33 cellular contexts compared by ENCODE assay signal in genomic region chr1:245266105-245266504, GRCh38.
"Had no signal": no experiment of that assay in that cellular context is flagged by ENCODE, and none has a peak within 500 bp of the region (broad histone marks: within the 10 kb centered on the region; RNA-seq: fewer than 3 reads in every experiment).

No MANE protein-coding gene starts in this region.

- H3K9me3 ChIP-seq: adrenal gland, breast epithelium had no signal

- FAIRE-seq: astrocyte had no signal

- H3K4me3 Mint-ChIP-seq: activated B cell treated with CpG ODN at 0.5 μM for 24 hours; activated CD4-positive, alpha-beta memory T cell treated with anti-CD3 and anti-CD28 coated beads for 36 hours; activated CD4-positive, alpha-beta T cell treated with anti-CD3 and anti-CD28 coated beads, Interleukin-2, amount 10 ng/mL, durations not matched to agents 24 days and 14 days; activated CD8-positive, alpha-beta T cell treated with anti-CD3 and anti-CD28 coated beads for 36 hours; activated naive CD4-positive, alpha-beta T cell treated with anti-CD3 and anti-CD28 coated beads for 36 hours; activated naive CD8-positive, alpha-beta T cell treated with anti-CD3 and anti-CD28 coated beads for 36 hours; T-helper 1 cell treated with Interleukin-12 subunit alpha and Interleukin-12 subunit beta and Interleukin-4 antibody, amounts not matched to agents 30 μg/mL and 1 μg/mL, for 36 hours; T-helper 2 cell treated with Interferon-gamma antibody and Interleukin-4, amounts not matched to agents 5 μg/mL and 100 μg/mL, for 36 hours had no signal

- H3K4me1 ChIP-seq: adrenal gland, body of pancreas, breast epithelium had no signal

- H3K36me3 ChIP-seq: adrenal gland, brain microvascular endothelial cell, breast epithelium had no signal

- H3K9me3 Mint-ChIP-seq: activated B cell treated with CpG ODN at 0.5 μM for 24 hours; activated CD8-positive, alpha-beta T cell treated with anti-CD3 and anti-CD28 coated beads for 36 hours; activated naive CD4-positive, alpha-beta T cell treated with anti-CD3 and anti-CD28 coated beads, Interleukin-2, amount 50 U/mL, for 72 hours; activated T-helper 2 cell treated with anti-CD3 and anti-CD28 coated beads, Interferon-gamma antibody, Interleukin-2, Interleukin-4, amounts not matched to agents 10 μg/mL and 5 μg/mL and 100 μg/mL, durations not matched to agents 14 hours and 24 hours and 36 hours; T-helper 1 cell treated with Interleukin-12 subunit alpha and Interleukin-12 subunit beta and Interleukin-4 antibody, amounts not matched to agents 30 μg/mL and 1 μg/mL, for 36 hours had no signal

- H3K36me3 Mint-ChIP-seq: activated CD4-positive, alpha-beta memory T cell treated with anti-CD3 and anti-CD28 coated beads for 36 hours; activated naive CD4-positive, alpha-beta T cell treated with anti-CD3 and anti-CD28 coated beads, Interleukin-2, amount 50 U/mL, for 72 hours; activated naive CD8-positive, alpha-beta T cell treated with anti-CD3 and anti-CD28 coated beads for 36 hours had no signal

- ATAC-seq: activated CD8-positive, alpha-beta T cell treated with anti-CD3 and anti-CD28 coated beads for 36 hours; activated naive CD4-positive, alpha-beta T cell treated with anti-CD3 and anti-CD28 coated beads, Interleukin-2, amount 50 U/mL, for 72 hours; body of pancreas had no signal

- H3K4me3 ChIP-seq: adrenal gland, body of pancreas, breast epithelium had no signal

- H3K27ac Mint-ChIP-seq: activated B cell treated with CpG ODN at 0.5 μM for 24 hours; activated CD4-positive, alpha-beta memory T cell treated with anti-CD3 and anti-CD28 coated beads for 36 hours; activated CD4-positive, alpha-beta T cell treated with anti-CD3 and anti-CD28 coated beads, Interleukin-2, amount 10 ng/mL, durations not matched to agents 24 days and 14 days; activated CD8-positive, alpha-beta T cell treated with anti-CD3 and anti-CD28 coated beads for 36 hours; activated naive CD4-positive, alpha-beta T cell treated with anti-CD3 and anti-CD28 coated beads for 36 hours; activated naive CD4-positive, alpha-beta T cell treated with anti-CD3 and anti-CD28 coated beads, Interleukin-2, amount 50 U/mL, for 72 hours; activated naive CD8-positive, alpha-beta T cell treated with anti-CD3 and anti-CD28 coated beads for 36 hours; activated T-helper 2 cell treated with anti-CD3 and anti-CD28 coated beads, Interferon-gamma antibody, Interleukin-2, Interleukin-4, amounts not matched to agents 10 μg/mL and 5 μg/mL and 100 μg/mL, durations not matched to agents 14 hours and 24 hours and 36 hours; T-helper 1 cell treated with Interleukin-12 subunit alpha and Interleukin-12 subunit beta and Interleukin-4 antibody, amounts not matched to agents 30 μg/mL and 1 μg/mL, for 36 hours; T-helper 2 cell treated with Interferon-gamma antibody and Interleukin-4, amounts not matched to agents 5 μg/mL and 100 μg/mL, for 36 hours had no signal

- H3K27me3 ChIP-seq: adrenal gland, brain microvascular endothelial cell, breast epithelium had no signal

- H3K27ac ChIP-seq: adrenal gland, body of pancreas, brain microvascular endothelial cell, breast epithelium, VCaP had no signal

- H3K27me3 Mint-ChIP-seq: activated CD8-positive, alpha-beta T cell treated with anti-CD3 and anti-CD28 coated beads for 36 hours had no signal

- DNase-seq: activated B cell treated with CpG ODN at 0.5 μM for 24 hours; activated CD4-positive, alpha-beta memory T cell treated with anti-CD3 and anti-CD28 coated beads for 36 hours; activated CD4-positive, alpha-beta T cell treated with anti-CD3 and anti-CD28 coated beads for 4 hours; activated CD4-positive, alpha-beta T cell treated with anti-CD3 and anti-CD28 coated beads, Interleukin-2, amount 10 ng/mL, durations not matched to agents 24 days and 14 days; activated CD4-positive, alpha-beta T cell treated with anti-CD3 and anti-CD28 coated beads, Interleukin-2, amount 50 U/mL, for 1 hour; activated CD4-positive, alpha-beta T cell treated with anti-CD3 and anti-CD28 coated beads, Interleukin-2, amount 50 U/mL, for 4 hours; activated CD4-positive, CD25-positive, alpha-beta regulatory T cell treated with anti-CD3 and anti-CD28 coated beads, Interleukin-2, amount 50 U/mL, for 72 hours; activated CD8-positive, alpha-beta memory T cell treated with anti-CD3 and anti-CD28 coated beads, Interleukin-2, amount 50 U/mL, for 4 hours; activated CD8-positive, alpha-beta T cell treated with anti-CD3 and anti-CD28 coated beads for 36 hours; activated effector memory CD4-positive, alpha-beta T cell treated with Interleukin-2 at 50 U/mL for 16 hours; activated gamma-delta T cell; activated naive CD4-positive, alpha-beta T cell treated with anti-CD3 and anti-CD28 coated beads for 36 hours; activated naive CD4-positive, alpha-beta T cell treated with anti-CD3 and anti-CD28 coated beads, Interleukin-2, amount 50 U/mL, for 16 hours; activated naive CD8-positive, alpha-beta T cell treated with anti-CD3 and anti-CD28 coated beads for 36 hours; activated T-cell treated with anti-CD3 and anti-CD28 coated beads for 4 hours; activated T-cell treated with anti-CD3 and anti-CD28 coated beads, Interleukin-2, amount 50 U/mL, for 1 hour; activated T-cell treated with anti-CD3 and anti-CD28 coated beads, Interleukin-2, amount 50 U/mL, for 48 hours; adrenal gland; amniotic stem cell; aorta; body of pancreas; brain microvascular endothelial cell; central memory CD4-positive, alpha-beta T cell; T-helper 1 cell; T-helper 2 cell; T-helper 9 cell had no signal

- H3K4me1 Mint-ChIP-seq: activated B cell treated with CpG ODN at 0.5 μM for 24 hours; activated CD4-positive, alpha-beta T cell treated with anti-CD3 and anti-CD28 coated beads, Interleukin-2, amount 10 ng/mL, durations not matched to agents 24 days and 14 days; activated naive CD8-positive, alpha-beta T cell treated with anti-CD3 and anti-CD28 coated beads for 36 hours had no signal
